8 cellular contexts compared by ENCODE assay signal in the genomic region with DNA sequence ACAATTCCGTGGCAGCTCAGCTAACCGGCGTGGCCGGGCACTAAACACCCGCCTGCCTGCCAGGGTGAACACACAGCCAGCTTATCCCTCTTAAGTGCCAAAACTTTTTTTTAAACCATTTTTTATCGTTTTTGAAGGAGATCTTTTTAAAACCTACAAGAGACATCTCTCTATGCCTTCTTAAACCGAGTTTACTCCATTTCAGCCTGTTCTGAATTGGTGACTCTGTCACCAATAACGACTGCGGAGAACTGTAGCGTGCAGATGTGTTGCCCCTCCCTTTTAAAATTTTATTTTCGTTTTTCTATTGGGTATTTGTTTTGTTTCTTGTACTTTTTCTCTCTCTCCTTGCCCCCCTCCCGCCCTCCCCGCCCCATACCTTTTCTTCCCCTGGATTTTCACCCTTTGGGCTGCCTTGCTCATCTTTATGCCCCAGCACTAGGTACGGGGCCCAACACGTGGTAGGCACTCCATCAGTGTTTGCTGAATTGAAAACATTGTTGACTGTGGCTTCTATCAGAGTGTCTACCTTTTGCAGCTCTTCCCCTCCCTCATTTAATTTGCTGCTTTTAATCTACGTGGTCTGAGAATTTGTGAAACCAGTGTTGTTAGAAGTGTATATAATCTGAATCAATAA. TPM values are rescaled to one million over a fixed set of nuclear protein-coding genes. Genes with fewer than 3 reads are reported as not detected.
DNase-seq lines count a peak whose midpoint lies in the region; ATAC-seq, FAIRE-seq and TF ChIP-seq lines count a peak whose summit lies in the region.

No MANE protein-coding gene starts in this region.

- H3K36me3 ChIP-seq in OCI-LY3 (replicated peaks; ENCODE audit: low read depth, low read length): peaks cover 27% of the 10 kb centered on the region
- no peaks in the 10 kb centered on the region for H3K36me3 ChIP-seq in H1 (ENCODE audit: control insufficient read depth in 2 of 4, insufficient read depth in 4 of 4, low read length in 3 of 4)

- H3K27me3 Mint-ChIP-seq in CD14-positive monocyte (ENCODE audit: low read depth in 3 of 3): peaks cover 0 to 1% (median 0%) of the 10 kb centered on the region in 3 donors
- H3K27me3 Mint-ChIP-seq in neural crest cell (ENCODE audit: low read depth): no peaks in the 10 kb centered on the region

- H3K4me3 ChIP-seq in OCI-LY3 (ENCODE audit: low read length) (peak overlapping the region; percentile 92), H1 (ENCODE audit: extremely low read depth in 1 of 4, insufficient read depth in 2 of 4, low read depth in 3 of 4, low read length in 4 of 4) (peak overlapping the region; percentile 69 to 99 (median 96))

- no peak for DNase-seq in CD14-positive monocyte (ENCODE audit: low spot score)
- no peak for DNase-seq in H1 (ENCODE audit: low read depth in 1 of 2, low spot score in 2 of 2)
- no peak for DNase-seq in neural crest cell (ENCODE audit: low read depth, low spot score)
- DNase-seq in left lobe of liver (ENCODE audit: low spot score): no peak
- no peak for DNase-seq in G401 (ENCODE audit: low spot score)

- no peak for TF ChIP-seq CTCF in CD14-positive monocyte (IDR thresholded peaks at IDR 0.05)
- TF ChIP-seq CTCF in OCI-LY3 (IDR thresholded peaks at IDR 0.05; ENCODE audit: low read depth, low read length): no peak
- TF ChIP-seq CTCF in H1 (IDR thresholded peaks at IDR 0.05; ENCODE audit: control extremely low read depth in 1 of 3, insufficient read depth in 1 of 3, low read depth in 1 of 3, low read length in 3 of 3): no peak
- no peak for TF ChIP-seq CTCF in neural crest cell (conservative IDR thresholded peaks at IDR 0.05)

- peaks cover 3% of the 10 kb centered on the region; the same call in 1 of the 2 replicates for H3K79me1 ChIP-seq in H1 (ENCODE audit: low read depth, low read length)

- H3K9me3 Mint-ChIP-seq in CD14-positive monocyte (no peaks in the 10 kb centered on the region), neural crest cell (no peaks in the 10 kb centered on the region)

- H2BK5ac ChIP-seq in H1 (ENCODE audit: low read depth, low read length): peak overlapping the region; percentile 53

- H2BK12ac ChIP-seq in H1 (ENCODE audit: low read depth, low read length): no peak overlapping the region

- H3K18ac ChIP-seq in H1 (ENCODE audit: extremely low read depth, low read length): peak overlapping the region; percentile 19; the same call in 1 of the 2 replicates

- H2BK120ac ChIP-seq in H1 (replicated peaks; ENCODE audit: low read depth, low read length): no peak overlapping the region

- TF ChIP-seq POLR2A in H1 (IDR thresholded peaks at IDR 0.05; ENCODE audit: control extremely low read depth in 1 of 2, low read depth in 2 of 2, low read length in 2 of 2) (no peak), GM18505 (IDR thresholded peaks at IDR 0.05; ENCODE audit: borderline replicate concordance, extremely low read depth, insufficient read depth, insufficient read length) (no peak)

- H3K4me1 Mint-ChIP-seq in CD14-positive monocyte (peaks cover 48% of the 10 kb centered on the region), neural crest cell (peaks cover 57% of the 10 kb centered on the region)

- H2AK5ac ChIP-seq in H1 (ENCODE audit: low read depth, low read length): no peak overlapping the region

- H3K36me3 Mint-ChIP-seq in CD14-positive monocyte (peaks cover 16 to 20% of the 10 kb centered on the region in 2 donors), neural crest cell (ENCODE audit: low read depth) (peaks cover 17% of the 10 kb centered on the region)

- no peak overlapping the region for H3K56ac ChIP-seq in H1 (replicated peaks; ENCODE audit: insufficient read length, low read depth, low read length)

- H3K4ac ChIP-seq in H1 (replicated peaks; ENCODE audit: insufficient read length, low read depth, low read length): no peak overlapping the region

- H3K4me3 Mint-ChIP-seq in CD14-positive monocyte (peak overlapping the region; percentile 97 to 100), neural crest cell (peak overlapping the region; percentile 99)

- H3K9me3 ChIP-seq in OCI-LY3 (ENCODE audit: insufficient read depth, low read length): no peaks in the 10 kb centered on the region
- no peaks in the 10 kb centered on the region; a peak in 1 of 4 replicates for H3K9me3 ChIP-seq in H1 (ENCODE audit: insufficient read depth in 2 of 2, low read depth in 1 of 2, low read length in 1 of 2)

- H3K4me1 ChIP-seq in OCI-LY3 (ENCODE audit: low read length): peaks cover 29% of the 10 kb centered on the region
- H3K4me1 ChIP-seq in H1 (replicated peaks in 1 of 4; ENCODE audit: control insufficient read depth in 3 of 4, insufficient read depth in 4 of 4, low read length in 3 of 4): peaks cover 14 to 30% (median 18%) of the 10 kb centered on the region in 4 experiments

- intact Hi-C loops in CD14-positive monocyte (cut with micrococcal nuclease): no loop called here

- CTCF ChIA-PET in H1 (lab: Charles Lee; ENCODE audit: partially characterized antibody): interaction anchor here (0.9 to 7.8 kb wide), 7 partner anchors 11 to 32 kb away, joined by 3 to 36 read pairs (median 22); partner anchors contain the start of gene SOX12

- TF ChIP-seq EP300 in H1 (IDR thresholded peaks at IDR 0.05; ENCODE audit: borderline replicate concordance in 1 of 2, low read depth in 2 of 2, low read length in 2 of 2): no peak

- FAIRE-seq in H1 (lab: Jason Lieb, UNC): no peak

- H3K27ac ChIP-seq in OCI-LY3 (ENCODE audit: low read length) (peak overlapping the region; percentile 65; the same call in 1 of the 2 replicates), H1 (ENCODE audit: low read depth, low read length) (no peak overlapping the region)

- no peak overlapping the region; the same call in 1 of the 2 replicates for H2BK15ac ChIP-seq in H1 (ENCODE audit: low read length)

- H4K8ac ChIP-seq in H1 (ENCODE audit: extremely low read depth, insufficient read depth, low read length): no peak overlapping the region; the same call in 1 of the 2 replicates

- H2AFZ ChIP-seq in OCI-LY3 (ENCODE audit: low read depth, low read length) (no peak overlapping the region), H1 (ENCODE audit: low read length) (no peak overlapping the region)

- ATAC-seq in GM18505 (IDR thresholded peaks at IDR 0.05; ENCODE audit: unreplicated experiment) (no peak), left lobe of liver (no peak), GM19035 (IDR thresholded peaks at IDR 0.05; ENCODE audit: unreplicated experiment) (no peak)

- peak overlapping the region; percentile 50 for H4K91ac ChIP-seq in H1 (replicated peaks; ENCODE audit: insufficient read length, low read length)

- POLR2A ChIA-PET in H1 (lab: Charles Lee; ENCODE audit: partially characterized antibody): interaction anchor here (1.1 to 9.4 kb wide), 8 partner anchors 11 to 48 kb away, joined by 3 to 85 read pairs (median 6); partner anchors contain the start of gene NRSN2

- no peak overlapping the region for H4K5ac ChIP-seq in H1 (ENCODE audit: insufficient read length, low read depth, low read length)

- peaks cover 30% of the 10 kb centered on the region for H4K20me1 ChIP-seq in OCI-LY3 (ENCODE audit: insufficient read depth, low read length)
- peaks cover 6 to 11% of the 10 kb centered on the region in 2 experiments for H4K20me1 ChIP-seq in H1 (replicated peaks in 1 of 2; ENCODE audit: control insufficient read depth in 1 of 2, insufficient read depth in 2 of 2, low read length in 2 of 2)

- H3K9ac ChIP-seq in OCI-LY3 (ENCODE audit: low read length) (peak overlapping the region; percentile 86; the same call in 1 of the 2 replicates), H1 (replicated peaks in 1 of 4; ENCODE audit: extremely low read depth in 1 of 4, low read depth in 3 of 4, low read length in 3 of 4) (peak overlapping the region in 3 of 4 experiments; percentile 78 to 94 (median 89); a peak in 6 of 7 replicates)

- H3K14ac ChIP-seq in H1 (ENCODE audit: insufficient read length): no peak overlapping the region

- 6% methylated on average over 14 of the region's 16 CpGs; no CpG with 5 or more reads in 1 of the 2 experiments for WGBS in H1 (ENCODE audit: extremely low coverage in 1 of 2, insufficient coverage in 1 of 2, insufficient read length in 1 of 2, insufficient replicate concordance in 2 of 2, low coverage in 1 of 2, low lambda C conversion rate in 2 of 2, missing lambda C conversion rate in 1 of 2), 2 experiments

- no peak overlapping the region for H3K23ac ChIP-seq in H1 (ENCODE audit: insufficient read length)

- peaks cover 17% of the 10 kb centered on the region for H3K23me2 ChIP-seq in H1 (ENCODE audit: low read depth, low read length)

- H3K27me3 ChIP-seq in OCI-LY3 (ENCODE audit: low read depth, low read length): no peaks in the 10 kb centered on the region
- peaks cover 0 to 7% (median 2%) of the 10 kb centered on the region in 4 experiments; a peak in 3 of 7 replicates for H3K27me3 ChIP-seq in H1 (replicated peaks in 1 of 4; ENCODE audit: control insufficient read depth in 3 of 4, extremely low read depth in 1 of 4, insufficient read depth in 3 of 4, low read length in 3 of 4)

- in situ Hi-C loops in G401 (cut with HindIII; ENCODE audit: low sequenced_read_pairs): no loop called here

- no peak overlapping the region for H2BK20ac ChIP-seq in H1 (ENCODE audit: low read length)

- H3K27ac Mint-ChIP-seq in CD14-positive monocyte (peak overlapping the region; percentile 90 to 99 (median 97)), neural crest cell (ENCODE audit: unreplicated experiment) (no peak overlapping the region)

- no peak for TF ChIP-seq RAD21 in H1 (IDR thresholded peaks at IDR 0.05 in 1 of 2, conservative IDR thresholded peaks at IDR 0.05 in 1 of 2; ENCODE audit: low read depth in 2 of 2, low read length in 2 of 2)

- H3K4me2 ChIP-seq in OCI-LY3 (ENCODE audit: low read length): peak overlapping the region; percentile 89
- H3K4me2 ChIP-seq in H1 (ENCODE audit: insufficient read depth in 1 of 2, low read depth in 2 of 2, low read length in 2 of 2): peak overlapping the region; percentile 81 to 94

- H3K79me2 ChIP-seq in OCI-LY3 (ENCODE audit: low read length): peaks cover 43% of the 10 kb centered on the region
- H3K79me2 ChIP-seq in H1 (ENCODE audit: control insufficient read depth in 1 of 2, insufficient read depth in 2 of 2, low read length in 2 of 2): peaks cover 11 to 35% of the 10 kb centered on the region in 2 experiments; a peak in 3 of 4 replicates

RNA-seq across cellular contexts. Expression of gene ZCCHC3, which starts 1.5 kb away (rescaled TPM):
- polyA plus RNA-seq in CD14-positive monocyte (1 to 10 TPM; 4.5 to 5.6 TPM), H1 (2011; rRNA removed) (33.7 and 34.0 TPM in 2 replicates)
- total RNA-seq in H1 (2021; fragmentation: NEBNext Ultra II Directional; extraction: Animal tissue kit (Norgen Biotek cat#: 25700)): 52.4 and 54.0 TPM in 2 replicates
- polyA plus RNA-seq in H1 (2011; cell fraction: cytosol; rRNA removed): 40.1 TPM
- polyA plus RNA-seq in H1 (2011; cell fraction: nucleus; rRNA removed): 23.6 TPM
- polyA plus RNA-seq in H1 (2012, experiment 1 of 2): 41.3 to 45.9 TPM (median 42.1 TPM) in 4 replicates
- 43.6 TPM for polyA plus RNA-seq in H1 (2012, experiment 2 of 2)
- polyA plus RNA-seq in H1 (2013, experiment 1 of 2): 36.6 TPM
- polyA plus RNA-seq in H1 (2013, experiment 2 of 2): 39.0 TPM
- polyA minus RNA-seq in H1 (2011; rRNA and poly(A)+ RNA removed): 14.9 and 15.4 TPM in 2 replicates
- polyA minus RNA-seq in H1 (2011; cell fraction: cytosol; rRNA and poly(A)+ RNA removed): 24.4 TPM
- 13.9 TPM for polyA minus RNA-seq in H1 (2011; cell fraction: nucleus; rRNA and poly(A)+ RNA removed)
- total RNA-seq in neural crest cell (58.9 and 59.2 TPM in 2 replicates), left lobe of liver (5.6 TPM)
- total RNA-seq in G401 (2014; rRNA removed; shearing (Covaris generic)): 74.3 and 75.1 TPM in 2 replicates

RNA-seq across cellular contexts. Expression of gene C20orf96, which starts 8.3 kb away (rescaled TPM):
- polyA plus RNA-seq in CD14-positive monocyte (under 1 TPM; 0.28 to 0.88 TPM), H1 (2011; rRNA removed) (19.2 and 19.3 TPM in 2 replicates)
- 21.0 and 22.7 TPM in 2 replicates for total RNA-seq in H1 (2021; fragmentation: NEBNext Ultra II Directional; extraction: Animal tissue kit (Norgen Biotek cat#: 25700))
- 21.3 TPM for polyA plus RNA-seq in H1 (2011; cell fraction: cytosol; rRNA removed)
- 22.3 TPM for polyA plus RNA-seq in H1 (2011; cell fraction: nucleus; rRNA removed)
- 20.5 to 28.5 TPM (median 26.2 TPM) in 4 replicates for polyA plus RNA-seq in H1 (2012, experiment 1 of 2)
- 20.8 TPM for polyA plus RNA-seq in H1 (2012, experiment 2 of 2)
- 23.3 TPM for polyA plus RNA-seq in H1 (2013, experiment 1 of 2)
- 22.8 TPM for polyA plus RNA-seq in H1 (2013, experiment 2 of 2)
- 9.5 and 10.5 TPM in 2 replicates for polyA minus RNA-seq in H1 (2011; rRNA and poly(A)+ RNA removed)
- 7.7 TPM for polyA minus RNA-seq in H1 (2011; cell fraction: cytosol; rRNA and poly(A)+ RNA removed)
- 8.2 TPM for polyA minus RNA-seq in H1 (2011; cell fraction: nucleus; rRNA and poly(A)+ RNA removed)
- total RNA-seq in neural crest cell (34.0 and 40.8 TPM in 2 replicates), left lobe of liver (2.0 TPM)
- 1.0 and 4.5 TPM in 2 replicates for total RNA-seq in G401 (2014; rRNA removed; shearing (Covaris generic))

RNA-seq across cellular contexts. Expression of gene SOX12, which starts 26.5 kb away (rescaled TPM):
- polyA plus RNA-seq in CD14-positive monocyte (under 1 TPM; 0.03 to 0.12 TPM), H1 (2011; rRNA removed) (6.4 and 14.4 TPM in 2 replicates)
- total RNA-seq in H1 (2021; fragmentation: NEBNext Ultra II Directional; extraction: Animal tissue kit (Norgen Biotek cat#: 25700)): 63.0 and 66.1 TPM in 2 replicates
- polyA plus RNA-seq in H1 (2011; cell fraction: cytosol; rRNA removed): 9.3 TPM
- 20.6 TPM for polyA plus RNA-seq in H1 (2011; cell fraction: nucleus; rRNA removed)
- 28.3 to 39.1 TPM (median 34.8 TPM) in 4 replicates for polyA plus RNA-seq in H1 (2012, experiment 1 of 2)
- polyA plus RNA-seq in H1 (2012, experiment 2 of 2): 27.6 TPM
- polyA plus RNA-seq in H1 (2013, experiment 1 of 2): 34.1 TPM
- polyA plus RNA-seq in H1 (2013, experiment 2 of 2): 34.4 TPM
- 2.9 and 6.2 TPM in 2 replicates for polyA minus RNA-seq in H1 (2011; rRNA and poly(A)+ RNA removed)
- polyA minus RNA-seq in H1 (2011; cell fraction: cytosol; rRNA and poly(A)+ RNA removed): 16.2 TPM
- 11.5 TPM for polyA minus RNA-seq in H1 (2011; cell fraction: nucleus; rRNA and poly(A)+ RNA removed)
- total RNA-seq in neural crest cell (88.7 and 88.8 TPM in 2 replicates), left lobe of liver (5.6 TPM)
- total RNA-seq in G401 (2014; rRNA removed; shearing (Covaris generic)): 9.6 and 12.4 TPM in 2 replicates

RNA-seq across cellular contexts. Expression of gene DEFB132, which starts 41.3 kb away (rescaled TPM):
- not detected for polyA plus RNA-seq in CD14-positive monocyte
- not detected in 2 replicates for total RNA-seq in H1 (2021; fragmentation: NEBNext Ultra II Directional; extraction: Animal tissue kit (Norgen Biotek cat#: 25700))
- polyA plus RNA-seq in H1 (2011; rRNA removed): not detected in 2 replicates
- not detected for polyA plus RNA-seq in H1 (2011; cell fraction: cytosol; rRNA removed)
- not detected for polyA plus RNA-seq in H1 (2011; cell fraction: nucleus; rRNA removed)
- not detected in 4 replicates for polyA plus RNA-seq in H1 (2012, experiment 1 of 2)
- not detected for polyA plus RNA-seq in H1 (2012, experiment 2 of 2)
- not detected for polyA plus RNA-seq in H1 (2013, experiment 1 of 2)
- not detected for polyA plus RNA-seq in H1 (2013, experiment 2 of 2)
- not detected in 2 replicates for polyA minus RNA-seq in H1 (2011; rRNA and poly(A)+ RNA removed)
- polyA minus RNA-seq in H1 (2011; cell fraction: cytosol; rRNA and poly(A)+ RNA removed): not detected
- not detected for polyA minus RNA-seq in H1 (2011; cell fraction: nucleus; rRNA and poly(A)+ RNA removed)
- not detected in 2 replicates for total RNA-seq in neural crest cell
- total RNA-seq in left lobe of liver: 0.15 TPM
- not detected in 2 replicates for total RNA-seq in G401 (2014; rRNA removed; shearing (Covaris generic))

RNA-seq across cellular contexts. Expression of gene NRSN2, which starts 48.0 kb away (rescaled TPM):
- polyA plus RNA-seq in CD14-positive monocyte: under 1 TPM; 0.09 to 0.56 TPM
- 15.0 and 19.4 TPM in 2 replicates for total RNA-seq in H1 (2021; fragmentation: NEBNext Ultra II Directional; extraction: Animal tissue kit (Norgen Biotek cat#: 25700))
- 33.3 and 41.9 TPM in 2 replicates for polyA plus RNA-seq in H1 (2011; rRNA removed)
- polyA plus RNA-seq in H1 (2011; cell fraction: cytosol; rRNA removed): 25.4 TPM
- 20.5 TPM for polyA plus RNA-seq in H1 (2011; cell fraction: nucleus; rRNA removed)
- 17.4 to 24.3 TPM (median 23.5 TPM) in 4 replicates for polyA plus RNA-seq in H1 (2012, experiment 1 of 2)
- 23.4 TPM for polyA plus RNA-seq in H1 (2012, experiment 2 of 2)
- 19.3 TPM for polyA plus RNA-seq in H1 (2013, experiment 1 of 2)
- 21.8 TPM for polyA plus RNA-seq in H1 (2013, experiment 2 of 2)
- 11.8 and 15.0 TPM in 2 replicates for polyA minus RNA-seq in H1 (2011; rRNA and poly(A)+ RNA removed)
- 16.5 TPM for polyA minus RNA-seq in H1 (2011; cell fraction: cytosol; rRNA and poly(A)+ RNA removed)
- 8.1 TPM for polyA minus RNA-seq in H1 (2011; cell fraction: nucleus; rRNA and poly(A)+ RNA removed)
- total RNA-seq in neural crest cell: 42.0 and 44.4 TPM in 2 replicates
- total RNA-seq in left lobe of liver: 3.1 TPM
- total RNA-seq in G401 (2014; rRNA removed; shearing (Covaris generic)): 65.9 and 70.0 TPM in 2 replicates
